In genomic region chr15:31379042-31379441, GRCh38 we compare ENCODE assay signal across 13 cellular contexts. TPM values are rescaled to one million over a fixed set of nuclear protein-coding genes. Genes with fewer than 3 reads are reported as not detected.
DNase-seq lines count a peak whose midpoint lies in the region; ATAC-seq, FAIRE-seq and TF ChIP-seq lines count a peak whose summit lies in the region.
"Had no signal": no experiment of that assay in that cellular context is flagged by ENCODE, and none has a peak within 500 bp of the region (broad histone marks: within the 10 kb centered on the region; RNA-seq: fewer than 3 reads in every experiment).

No MANE protein-coding gene starts in this region.

- H3K4me1 Mint-ChIP-seq in activated T-helper 2 cell treated with anti-CD3 and anti-CD28 coated beads, Interferon-gamma antibody, Interleukin-2, Interleukin-4, amounts not matched to agents 10 μg/mL and 5 μg/mL and 100 μg/mL, durations not matched to agents 14 hours and 24 hours and 36 hours (ENCODE audit: low read depth): peaks cover 14% of the 10 kb centered on the region

- no peak overlapping the region for H3K4me3 Mint-ChIP-seq in activated T-helper 2 cell treated with anti-CD3 and anti-CD28 coated beads, Interferon-gamma antibody, Interleukin-2, Interleukin-4, amounts not matched to agents 10 μg/mL and 5 μg/mL and 100 μg/mL, durations not matched to agents 14 hours and 24 hours and 36 hours (ENCODE audit: low read depth)

- no peak for DNase-seq in cardiac muscle cell (ENCODE audit: low read depth in 1 of 2, low spot score in 1 of 2)
- no peak for DNase-seq in Right ventricle myocardium inferior (ENCODE audit: missing footprints)
- no peak for DNase-seq in activated T-helper 2 cell treated with anti-CD3 and anti-CD28 coated beads, Interferon-gamma antibody, Interleukin-2, Interleukin-4, amounts not matched to agents 10 μg/mL and 5 μg/mL and 100 μg/mL, durations not matched to agents 14 hours and 24 hours and 36 hours (ENCODE audit: low spot score)
- DNase-seq in myocyte (ENCODE audit: low read depth): peak; percentile 42
- DNase-seq in transverse colon: no peak
- DNase-seq in activated effector memory CD4-positive, alpha-beta T cell treated with anti-CD3 and anti-CD28 coated beads, Interleukin-2, amount 50 U/mL, for 16 hours: no peak
- no peak for DNase-seq in RCC 7860 (ENCODE audit: low spot score)
- DNase-seq: activated CD8-positive, alpha-beta memory T cell treated with anti-CD3 and anti-CD28 coated beads for 24 hours; amniotic stem cell; DND-41; NCI-H446; trophoblast cell had no signal

- H3K36me3 ChIP-seq in cardiac muscle cell: no peaks in the 10 kb centered on the region
- peaks cover 0 to 5% (median 0%) of the 10 kb centered on the region in 4 donors for H3K36me3 ChIP-seq in transverse colon

- TF ChIP-seq EP300 in transverse colon (IDR thresholded peaks at IDR 0.05; ENCODE audit: low read depth): no peak

- H3K4me3 ChIP-seq in cardiac muscle cell: no peak overlapping the region
- no peak overlapping the region for H3K4me3 ChIP-seq in transverse colon

- TF ChIP-seq POLR2A in transverse colon (IDR thresholded peaks at IDR 0.05): no peak

- H3K27me3 ChIP-seq in cardiac muscle cell (no peaks in the 10 kb centered on the region), transverse colon (no peaks in the 10 kb centered on the region)

- WGBS in transverse colon (ENCODE audit: low coverage in 1 of 2), 2 donors: 55 to 73% methylated on average over 3 to 6 of the region's 6 CpGs

- H3K27me3 Mint-ChIP-seq in activated T-helper 2 cell treated with anti-CD3 and anti-CD28 coated beads, Interferon-gamma antibody, Interleukin-2, Interleukin-4, amounts not matched to agents 10 μg/mL and 5 μg/mL and 100 μg/mL, durations not matched to agents 14 hours and 24 hours and 36 hours (ENCODE audit: low read depth): no peaks in the 10 kb centered on the region

- H3K9me3 ChIP-seq in cardiac muscle cell (ENCODE audit: low read depth) (no peaks in the 10 kb centered on the region), transverse colon (no peaks in the 10 kb centered on the region)

- H3K27ac ChIP-seq in cardiac muscle cell (peak overlapping the region; percentile 45), transverse colon (peak overlapping the region in 3 of 4 donors; percentile 14 to 19 (median 16))

- no peak for FAIRE-seq in RCC 7860 (lab: Jason Lieb, UNC)

- ATAC-seq in Right ventricle myocardium inferior (no peak), HG03108 (IDR thresholded peaks at IDR 0.05; ENCODE audit: unreplicated experiment) (no peak)

- in situ Hi-C loops in transverse colon (cut with MboI; ENCODE audit: low pct_ligation_motif_present in 1 of 4, low pct_unique_long_range_greater_than_20kb in 1 of 4, low sequenced_read_pairs in 3 of 4): no loop called here

- intact Hi-C loops in Right ventricle myocardium inferior (cut with DNase I): no loop called here
- intact Hi-C loops in activated T-helper 2 cell treated with anti-CD3 and anti-CD28 coated beads, Interferon-gamma antibody, Interleukin-2, Interleukin-4, amounts not matched to agents 10 μg/mL and 5 μg/mL and 100 μg/mL, durations not matched to agents 14 hours and 24 hours and 36 hours (cut with micrococcal nuclease): no loop called here
- intact Hi-C loops in transverse colon (cut with DNase I; ENCODE audit: low total_unique reads): no loop called here

- no peaks in the 10 kb centered on the region for H3K9me3 Mint-ChIP-seq in activated T-helper 2 cell treated with anti-CD3 and anti-CD28 coated beads, Interferon-gamma antibody, Interleukin-2, Interleukin-4, amounts not matched to agents 10 μg/mL and 5 μg/mL and 100 μg/mL, durations not matched to agents 14 hours and 24 hours and 36 hours

- H3K4me1 ChIP-seq in cardiac muscle cell (ENCODE audit: low read depth) (peaks cover 22% of the 10 kb centered on the region), transverse colon (peaks cover 15 to 57% (median 27%) of the 10 kb centered on the region in 4 donors)

- peak overlapping the region; percentile 35 for H3K27ac Mint-ChIP-seq in activated T-helper 2 cell treated with anti-CD3 and anti-CD28 coated beads, Interferon-gamma antibody, Interleukin-2, Interleukin-4, amounts not matched to agents 10 μg/mL and 5 μg/mL and 100 μg/mL, durations not matched to agents 14 hours and 24 hours and 36 hours

- H3K36me3 Mint-ChIP-seq in activated T-helper 2 cell treated with anti-CD3 and anti-CD28 coated beads, Interferon-gamma antibody, Interleukin-2, Interleukin-4, amounts not matched to agents 10 μg/mL and 5 μg/mL and 100 μg/mL, durations not matched to agents 14 hours and 24 hours and 36 hours (ENCODE audit: low read depth): peaks cover 61% of the 10 kb centered on the region

- TF ChIP-seq CTCF in cardiac muscle cell (IDR thresholded peaks at IDR 0.05; ENCODE audit: low read depth, low read length): no peak
- no peak for TF ChIP-seq CTCF in transverse colon (IDR thresholded peaks at IDR 0.05)

RNA-seq across cellular contexts. Expression of gene KLF13, which starts 52.4 kb away (rescaled TPM):
- 26.3 and 35.7 TPM in 2 replicates for total RNA-seq in cardiac muscle cell
- polyA plus RNA-seq in cardiac muscle cell: 15.1 and 34.8 TPM in 2 replicates
- total RNA-seq in Right ventricle myocardium inferior: 63.4 TPM
- total RNA-seq in activated T-helper 2 cell treated with anti-CD3 and anti-CD28 coated beads, Interferon-gamma antibody, Interleukin-2, Interleukin-4, amounts not matched to agents 10 μg/mL and 5 μg/mL and 100 μg/mL, durations not matched to agents 14 hours and 24 hours and 36 hours: 127 and 132 TPM in 2 replicates
- 51.9 and 61.2 TPM in 2 replicates for total RNA-seq in myocyte
- polyA plus RNA-seq in myocyte (2012): 28.0 TPM
- total RNA-seq in transverse colon: 10 to 100 TPM; 39.0 to 81.2 (median 68.8) TPM
